In the genomic region with DNA sequence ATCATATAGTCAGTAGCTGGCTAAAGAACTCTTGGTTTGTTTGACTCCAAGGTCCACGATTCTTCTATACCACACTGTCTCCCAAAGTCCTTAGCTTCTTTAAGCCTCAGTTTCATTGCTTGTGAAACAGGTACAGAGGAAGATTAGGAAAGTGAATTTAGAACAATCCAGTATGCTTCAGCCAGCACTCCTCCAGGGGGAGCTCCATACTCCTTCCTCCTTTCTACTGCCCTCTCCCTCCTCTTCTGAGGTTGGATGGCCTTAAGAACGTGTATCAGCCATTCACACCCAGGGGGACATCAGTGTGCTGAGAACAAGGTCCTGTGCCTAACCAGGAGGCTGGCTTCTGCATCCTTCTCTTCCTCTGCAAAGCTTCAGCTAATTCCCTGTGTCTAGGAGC, we compare ENCODE assay signal across 8 cellular contexts. TPM values are rescaled to one million over a fixed set of nuclear protein-coding genes. Genes with fewer than 3 reads are reported as not detected.
DNase-seq lines count a peak whose midpoint lies in the region; ATAC-seq and TF ChIP-seq lines count a peak whose summit lies in the region.

No MANE protein-coding gene starts in this region.

- ATAC-seq in HG03457 (IDR thresholded peaks at IDR 0.05; ENCODE audit: unreplicated experiment) (no peak), HG03039 (IDR thresholded peaks at IDR 0.05; ENCODE audit: unreplicated experiment) (no peak)

- TF ChIP-seq CTCF in GM12874 (IDR thresholded peaks at IDR 0.05; ENCODE audit: insufficient read depth, low read depth, low read length) (peak; percentile 52), fibroblast of villous mesenchyme (IDR thresholded peaks at IDR 0.05; ENCODE audit: insufficient read depth, low read depth, low read length) (peak; percentile 78)

- no peak overlapping the region for H3K4me3 ChIP-seq in fibroblast of villous mesenchyme (ENCODE audit: low read depth, low read length)

- DNase-seq in A172 (ENCODE audit: low spot score) = peak; percentile 39
- peak; percentile 45 for DNase-seq in RKO (ENCODE audit: low spot score)
- peak; percentile 75 for DNase-seq in fibroblast of villous mesenchyme (ENCODE audit: low read depth)
- no peak for DNase-seq in stimulated activated CD4-positive, alpha-beta T cell treated with anti-CD3 and anti-CD28 coated beads, Interleukin-4, amount 100 ng/mL, for 4 hours
- DNase-seq in hippocampal formation (lab: John Stamatoyannopoulos, UW) = no peak

RNA-seq across cellular contexts. Expression of a gene that starts 54.8 kb away (rescaled TPM):
- 83.9 and 99.8 TPM in 2 replicates for total RNA-seq in A172 (2014; rRNA removed; shearing (Covaris generic))
- total RNA-seq in fibroblast of villous mesenchyme = 1,676 and 3,507 TPM in 2 replicates

Comparison
In these comparisons a context has a peak if more than half of its experiments do, and no peak if none do; other contexts are left out.
1. DNase-seq: peak in A172 (single experiment), RKO (single experiment) and fibroblast of villous mesenchyme (single experiment); none in stimulated activated CD4-positive, alpha-beta T cell treated with anti-CD3 and anti-CD28 coated beads, Interleukin-4, amount 100 ng/mL, for 4 hours (0 of 2) and hippocampal formation (0 of 2).
2. RNA of a gene that starts 54.8 kb away (total RNA-seq): 1,676 to 3,507 TPM in fibroblast of villous mesenchyme; 83.9 to 99.8 TPM in A172; every median in the first group is over 10 times any median in the second.